Comparison of ENCODE assay signal across 15 cellular contexts in genomic region chr11:35567737-35568465, GRCh38. TPM values are rescaled to one million over a fixed set of nuclear protein-coding genes. Genes with fewer than 3 reads are reported as not detected.
DNase-seq lines count a peak whose midpoint lies in the region; ATAC-seq, FAIRE-seq and TF ChIP-seq lines count a peak whose summit lies in the region.
"Had no signal": no experiment of that assay in that cellular context is flagged by ENCODE, and none has a peak within 500 bp of the region (broad histone marks: within the 10 kb centered on the region; RNA-seq: fewer than 3 reads in every experiment).

No MANE protein-coding gene starts in this region.

- no peak overlapping the region for H3K4me3 Mint-ChIP-seq in nephron progenitor cell
- H3K4me3 Mint-ChIP-seq: activated CD4-positive, alpha-beta memory T cell treated with anti-CD3 and anti-CD28 coated beads for 36 hours; T-helper 2 cell treated with Interferon-gamma antibody and Interleukin-4, amounts not matched to agents 5 μg/mL and 100 μg/mL, for 36 hours had no signal

- H3K9me1 ChIP-seq in keratinocyte (ENCODE audit: control insufficient read depth, extremely low read depth, insufficient read depth, low read length): no peaks in the 10 kb centered on the region

- H3K27me3 ChIP-seq in left ventricle myocardium inferior (ENCODE audit: low read depth): peaks cover 35% of the 10 kb centered on the region
- no peaks in the 10 kb centered on the region for H3K27me3 ChIP-seq in RWPE2 (ENCODE audit: insufficient read depth, poor library complexity, severe bottlenecking)
- H3K27me3 ChIP-seq in keratinocyte (ENCODE audit: control insufficient read depth, extremely low read depth, insufficient read depth, low read length): no peaks in the 10 kb centered on the region

- TF ChIP-seq CTCF in left ventricle myocardium inferior (IDR thresholded peaks at IDR 0.05; ENCODE audit: borderline replicate concordance): no peak
- TF ChIP-seq CTCF in RWPE2 (IDR thresholded peaks at IDR 0.05; ENCODE audit: poor library complexity, severe bottlenecking): no peak
- no peak for TF ChIP-seq CTCF in keratinocyte (optimal IDR thresholded peaks at IDR 0.05 in 1 of 3, IDR thresholded peaks at IDR 0.05 in 1 of 3, conservative IDR thresholded peaks at IDR 0.05 in 1 of 3; ENCODE audit: extremely low read depth in 1 of 3, insufficient read depth in 2 of 3, low read length in 3 of 3)
- TF ChIP-seq CTCF in nephron progenitor cell (IDR thresholded peaks at IDR 0.05): no peak

- H3K27ac Mint-ChIP-seq in nephron progenitor cell: no peak overlapping the region
- H3K27ac Mint-ChIP-seq: activated CD4-positive, alpha-beta memory T cell treated with anti-CD3 and anti-CD28 coated beads for 36 hours; T-helper 2 cell treated with Interferon-gamma antibody and Interleukin-4, amounts not matched to agents 5 μg/mL and 100 μg/mL, for 36 hours had no signal

- FAIRE-seq in keratinocyte (lab: Jason Lieb, UNC): peak; percentile 99

- ATAC-seq in Right ventricle myocardium inferior (peak; percentile 32), RWPE2 (ENCODE audit: low read depth) (peak; percentile 91), HG02588 (IDR thresholded peaks at IDR 0.05; ENCODE audit: unreplicated experiment) (no peak)
- ATAC-seq: HCT116 had no signal

- DNase-seq in Right ventricle myocardium inferior (ENCODE audit: missing footprints) (no peak), left ventricle myocardium inferior (no peak), RWPE2 (ENCODE audit: low spot score) (peak; percentile 74), keratinocyte (ENCODE audit: low read depth, low spot score) (peak; percentile 93), nephron progenitor cell (no peak)
- no peak for DNase-seq in activated T-cell treated with anti-CD3 and anti-CD28 coated beads, Interleukin-2, amount 50 U/mL, for 48 hours
- DNase-seq: ACHN; activated CD4-positive, alpha-beta memory T cell treated with anti-CD3 and anti-CD28 coated beads for 36 hours; amygdala; cortex of kidney; hypothalamus had no signal

- intact Hi-C loops in Right ventricle myocardium inferior (cut with DNase I) (no loop called here), left ventricle myocardium inferior (cut with micrococcal nuclease) (no loop called here)

- peak overlapping the region; percentile 39 for H3K9ac ChIP-seq in keratinocyte (ENCODE audit: control insufficient read depth, extremely low read depth, insufficient read depth, low read length)

- H3K4me1 ChIP-seq in left ventricle myocardium inferior: peaks cover 10% of the 10 kb centered on the region
- H3K4me1 ChIP-seq in RWPE2 (ENCODE audit: insufficient read depth, poor library complexity, severe bottlenecking): peaks cover 13% of the 10 kb centered on the region
- H3K4me1 ChIP-seq in keratinocyte (ENCODE audit: control insufficient read depth, extremely low read depth, insufficient read depth, low read length): peaks cover 19% of the 10 kb centered on the region
- H3K4me1 ChIP-seq in urinary bladder (ENCODE audit: insufficient read depth): no peaks in the 10 kb centered on the region

- H2AFZ ChIP-seq in keratinocyte (ENCODE audit: control insufficient read depth, low read length): peak overlapping the region; percentile 45

- H3K27me3 Mint-ChIP-seq in nephron progenitor cell (ENCODE audit: low read depth, poor library complexity): peaks cover 10% of the 10 kb centered on the region

- H3K79me2 ChIP-seq in keratinocyte (ENCODE audit: control insufficient read depth, insufficient read depth, low read length): no peaks in the 10 kb centered on the region

- peaks cover 18% of the 10 kb centered on the region for H3K9me3 ChIP-seq in left ventricle myocardium inferior (replicated peaks)
- H3K9me3 ChIP-seq in RWPE2 (ENCODE audit: severe bottlenecking): no peaks in the 10 kb centered on the region
- no peaks in the 10 kb centered on the region for H3K9me3 ChIP-seq in keratinocyte (ENCODE audit: control insufficient read depth, low read depth, low read length)

- peak overlapping the region; percentile 7 for H3K4me2 ChIP-seq in keratinocyte (ENCODE audit: control insufficient read depth, extremely low read depth, insufficient read depth, low read depth, low read length)

- H3K27ac ChIP-seq in left ventricle myocardium inferior (replicated peaks) (no peak overlapping the region), RWPE2 (ENCODE audit: poor library complexity, severe bottlenecking) (peak overlapping the region; percentile 81), keratinocyte (ENCODE audit: control insufficient read depth, insufficient read depth, low read length) (peak overlapping the region; percentile 80), urinary bladder (ENCODE audit: low read depth) (peak overlapping the region; percentile 6)

- WGBS in urinary bladder: 48% methylated on average over 1 of the region's 1 CpG

- peaks cover 23% of the 10 kb centered on the region for H3K36me3 Mint-ChIP-seq in nephron progenitor cell (ENCODE audit: low read depth)
- H3K36me3 Mint-ChIP-seq: activated CD4-positive, alpha-beta memory T cell treated with anti-CD3 and anti-CD28 coated beads for 36 hours had no signal

- H4K20me1 ChIP-seq in keratinocyte (ENCODE audit: control insufficient read depth, extremely low read depth, insufficient read depth, low read length): no peaks in the 10 kb centered on the region

- H3K36me3 ChIP-seq in left ventricle myocardium inferior (no peaks in the 10 kb centered on the region), RWPE2 (ENCODE audit: low read depth) (no peaks in the 10 kb centered on the region), keratinocyte (ENCODE audit: control insufficient read depth in 2 of 2, extremely low read depth in 1 of 2, insufficient read depth in 2 of 2, low read length in 2 of 2) (no peaks in the 10 kb centered on the region), urinary bladder (ENCODE audit: insufficient read depth) (no peaks in the 10 kb centered on the region)

- no peaks in the 10 kb centered on the region for H3K4me1 Mint-ChIP-seq in nephron progenitor cell

- H3K4me3 ChIP-seq in left ventricle myocardium inferior (no peak overlapping the region), RWPE2 (ENCODE audit: severe bottlenecking) (no peak overlapping the region), keratinocyte (ENCODE audit: control insufficient read depth in 2 of 3, extremely low read depth in 1 of 3, insufficient read depth in 2 of 3, low read depth in 1 of 3, low read length in 3 of 3) (no peak overlapping the region), urinary bladder (ENCODE audit: low read depth, low read length) (no peak overlapping the region)

- peaks cover 30% of the 10 kb centered on the region for H3K9me3 Mint-ChIP-seq in nephron progenitor cell
- H3K9me3 Mint-ChIP-seq: T-helper 2 cell treated with Interferon-gamma antibody and Interleukin-4, amounts not matched to agents 5 μg/mL and 100 μg/mL, for 36 hours had no signal

- dilution Hi-C loops in keratinocyte (cut with MboI; ENCODE audit: extremely low pct_ligation_motif_present, low sequenced_read_pairs): no loop called here

RNA-seq across cellular contexts. Expression of gene PAMR1, which starts 42.5 kb away (rescaled TPM):
- 14.5 TPM for total RNA-seq in Right ventricle myocardium inferior
- total RNA-seq in left ventricle myocardium inferior: 12.9 TPM
- 4.1 to 10.0 TPM (median 4.4 TPM) in 3 replicates for polyA plus RNA-seq in keratinocyte
- polyA plus RNA-seq in keratinocyte (2011; ENCODE audit: low read depth): 3.7 TPM
- polyA plus RNA-seq in keratinocyte (2011; cell fraction: cytosol; rRNA removed): 3.7 and 4.9 TPM in 2 replicates
- polyA plus RNA-seq in keratinocyte (2011; cell fraction: nucleus; rRNA removed): 12.1 and 16.1 TPM in 2 replicates
- 3.2 and 14.2 TPM in 2 replicates for polyA plus RNA-seq in keratinocyte (2012; ENCODE audit: low replicate concordance)
- polyA minus RNA-seq in keratinocyte: 3.8 to 14.5 TPM (median 3.9 TPM) in 3 replicates
- polyA minus RNA-seq in keratinocyte (2011; cell fraction: cytosol; rRNA and poly(A)+ RNA removed): 5.0 TPM
- polyA minus RNA-seq in keratinocyte (2011; cell fraction: nucleus; rRNA and poly(A)+ RNA removed): 5.9 and 14.6 TPM in 2 replicates
- total RNA-seq in urinary bladder: 179 TPM
- polyA plus RNA-seq in urinary bladder: 48.7 TPM
- total RNA-seq: activated CD4-positive, alpha-beta memory T cell treated with anti-CD3 and anti-CD28 coated beads for 36 hours had no signal

RNA-seq across cellular contexts. Expression of gene FJX1, which starts 50.4 kb away (rescaled TPM):
- 0.54 TPM for total RNA-seq in Right ventricle myocardium inferior
- total RNA-seq in left ventricle myocardium inferior: 0.88 TPM
- polyA plus RNA-seq in keratinocyte: 19.0 to 25.3 TPM (median 19.7 TPM) in 3 replicates
- polyA plus RNA-seq in keratinocyte (2011; ENCODE audit: low read depth): 12.6 TPM
- polyA plus RNA-seq in keratinocyte (2011; cell fraction: cytosol; rRNA removed): 8.5 and 17.4 TPM in 2 replicates
- polyA plus RNA-seq in keratinocyte (2011; cell fraction: nucleus; rRNA removed): 26.3 and 34.6 TPM in 2 replicates
- polyA plus RNA-seq in keratinocyte (2012; ENCODE audit: low replicate concordance): 30.7 and 61.7 TPM in 2 replicates
- polyA minus RNA-seq in keratinocyte: 8.9 to 30.3 TPM (median 10.4 TPM) in 3 replicates
- polyA minus RNA-seq in keratinocyte (2011; cell fraction: cytosol; rRNA and poly(A)+ RNA removed): 61.8 TPM
- 28.4 and 32.3 TPM in 2 replicates for polyA minus RNA-seq in keratinocyte (2011; cell fraction: nucleus; rRNA and poly(A)+ RNA removed)
- total RNA-seq in urinary bladder: 8.7 TPM
- polyA plus RNA-seq in urinary bladder: 3.1 TPM

Comparison
In these comparisons a context has a peak if more than half of its experiments do, and no peak if none do; other contexts are left out.
1. DNase-seq: peak in RWPE2 (single experiment) and keratinocyte (single experiment); none in Right ventricle myocardium inferior (single experiment), left ventricle myocardium inferior (single experiment), activated T-cell treated with anti-CD3 and anti-CD28 coated beads, Interleukin-2, amount 50 U/mL, for 48 hours (0 of 2) and nephron progenitor cell (single experiment).
2. RNA of gene PAMR1, which starts 42.5 kb away (total RNA-seq): 179 TPM in urinary bladder (single experiment); 14.5 TPM in Right ventricle myocardium inferior (single experiment) and 12.9 TPM in left ventricle myocardium inferior (single experiment); every median in the first group is over 10 times any median in the second.